14 cellular contexts compared by ENCODE assay signal in the genomic region with DNA sequence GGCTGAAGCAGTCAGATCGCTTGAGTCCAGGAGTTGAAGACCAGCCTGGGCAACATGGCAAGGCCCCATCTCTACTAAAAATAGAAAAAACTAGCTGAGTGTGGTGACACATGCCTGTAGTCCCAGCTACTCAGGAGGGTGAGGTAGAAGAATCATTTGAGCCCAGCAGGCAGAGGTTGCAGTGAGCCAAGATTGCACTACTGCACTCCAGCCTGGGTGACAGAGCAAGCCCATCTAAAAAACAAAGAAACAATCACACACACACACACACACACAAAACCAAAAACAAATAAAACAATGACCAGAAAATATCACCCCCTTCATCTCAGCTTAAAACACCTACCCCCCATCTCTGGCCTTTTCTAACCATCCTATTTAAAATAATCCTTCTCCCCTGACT.
A peak's percentile ranks its signal among the peaks of the same experiment; 100 is the strongest.
DNase-seq lines count a peak whose midpoint lies in the region; ATAC-seq and TF ChIP-seq lines count a peak whose summit lies in the region.
"Had no signal": no experiment of that assay in that cellular context is flagged by ENCODE, and none has a peak within 500 bp of the region (broad histone marks: within the 10 kb centered on the region; RNA-seq: fewer than 3 reads in every experiment).

No MANE protein-coding gene starts in this region.

- H3K79me2 ChIP-seq in DOHH2 (ENCODE audit: control insufficient read depth, low read length), result no peaks in the 10 kb centered on the region

- POLR2A ChIA-PET in activated CD8-positive, alpha-beta T cell treated with anti-CD3 and anti-CD28 coated beads for 36 hours (lab: Charles Lee), result no interaction called here

- no peaks in the 10 kb centered on the region for H3K36me3 ChIP-seq in BLaER1
- no peaks in the 10 kb centered on the region for H3K36me3 ChIP-seq in DOHH2 (ENCODE audit: control insufficient read depth, low read length)
- no peaks in the 10 kb centered on the region for H3K36me3 ChIP-seq in left lung

- H3K9me2 ChIP-seq in DOHH2 (replicated peaks; ENCODE audit: control insufficient read depth, low read length), result no peaks in the 10 kb centered on the region

- H3K27me3 ChIP-seq in BLaER1 (no peaks in the 10 kb centered on the region), DOHH2 (ENCODE audit: control insufficient read depth, low read length) (no peaks in the 10 kb centered on the region), left lung (no peaks in the 10 kb centered on the region)

- H3K4me1 Mint-ChIP-seq in activated CD8-positive, alpha-beta T cell treated with anti-CD3 and anti-CD28 coated beads for 36 hours (ENCODE audit: low read depth), result peaks cover 23% of the 10 kb centered on the region

- H3K36me3 Mint-ChIP-seq in activated CD8-positive, alpha-beta T cell treated with anti-CD3 and anti-CD28 coated beads for 36 hours (ENCODE audit: low read depth), result peaks cover 15% of the 10 kb centered on the region

- H3F3A ChIP-seq in DOHH2 (ENCODE audit: control insufficient read depth, insufficient read depth), result no peaks in the 10 kb centered on the region

- H3K4me3 Mint-ChIP-seq in activated CD8-positive, alpha-beta T cell treated with anti-CD3 and anti-CD28 coated beads for 36 hours, result peak overlapping the region; percentile 61

- no peaks in the 10 kb centered on the region for H3K9me3 Mint-ChIP-seq in activated CD8-positive, alpha-beta T cell treated with anti-CD3 and anti-CD28 coated beads for 36 hours

- CTCF ChIA-PET in activated CD8-positive, alpha-beta T cell treated with anti-CD3 and anti-CD28 coated beads for 36 hours (lab: Charles Lee), result interaction anchor here (1.0 to 3.7 kb wide), 5 partner anchors 9 to 78 kb away, joined by 3 to 16 read pairs (median 12); no protein-coding TSS in a partner anchor

- H3K9ac ChIP-seq in BLaER1, result no peak overlapping the region

- peak; percentile 14 for DNase-seq in activated CD8-positive, alpha-beta T cell treated with anti-CD3 and anti-CD28 coated beads for 36 hours
- DNase-seq in left lung, result no peak
- DNase-seq in GF-D8 (lab: John Stamatoyannopoulos, UW), result no peak
- DNase-seq in foreskin melanocyte, result no peak
- DNase-seq: activated CD4-positive, alpha-beta T cell treated with anti-CD3 and anti-CD28 coated beads, Interleukin-2, amount 50 U/mL, for 48 hours; effector CD4-positive, alpha-beta T cell; Karpas-422; NCI-H1436 treated with DMSO at 0.1 percent for 48 hours; stimulated activated CD4-positive, alpha-beta T cell treated with anti-CD3 and anti-CD28 coated beads, Interleukin-12 subunit alpha, Interleukin-12 subunit beta, amount 100 ng/mL, for 4 hours had no signal

- H3K4me2 ChIP-seq in BLaER1 (peak overlapping the region; percentile 67), DOHH2 (ENCODE audit: low read length) (peak overlapping the region; percentile 38)

- intact Hi-C loops in activated CD8-positive, alpha-beta T cell treated with anti-CD3 and anti-CD28 coated beads for 36 hours (cut with micrococcal nuclease), result no loop called here
- intact Hi-C loops in left lung (cut with DNase I), result no loop called here

- H3K4me3 ChIP-seq in BLaER1 (no peak overlapping the region), DOHH2 (ENCODE audit: low read length) (no peak overlapping the region), left lung (no peak overlapping the region)

- peak; percentile 24 for ATAC-seq in activated CD8-positive, alpha-beta T cell treated with anti-CD3 and anti-CD28 coated beads for 36 hours
- ATAC-seq in left lung (peak; percentile 46), HG03108 (IDR thresholded peaks at IDR 0.05; ENCODE audit: unreplicated experiment) (no peak)
- ATAC-seq: left lobe of liver, Right ventricle myocardium inferior had no signal

- H3K9me3 ChIP-seq in BLaER1 (no peaks in the 10 kb centered on the region), DOHH2 (ENCODE audit: control insufficient read depth, insufficient read depth, low read length) (no peaks in the 10 kb centered on the region), left lung (no peaks in the 10 kb centered on the region)

- H4K20me1 ChIP-seq in BLaER1 (no peaks in the 10 kb centered on the region), DOHH2 (ENCODE audit: control insufficient read depth, insufficient read depth, low read depth, low read length) (no peaks in the 10 kb centered on the region)

- H3K4me1 ChIP-seq in BLaER1 (peaks cover 23% of the 10 kb centered on the region), DOHH2 (ENCODE audit: control insufficient read depth, low read length) (peaks cover 8% of the 10 kb centered on the region), left lung (peaks cover 0 to 7% of the 10 kb centered on the region in 2 donors)

- no peaks in the 10 kb centered on the region for H3K27me3 Mint-ChIP-seq in activated CD8-positive, alpha-beta T cell treated with anti-CD3 and anti-CD28 coated beads for 36 hours

- TF ChIP-seq CTCF in DOHH2 (IDR thresholded peaks at IDR 0.05; ENCODE audit: low read depth, low read length, poor library complexity, severe bottlenecking) (no peak), left lung (IDR thresholded peaks at IDR 0.05) (no peak)
- TF ChIP-seq CTCF in activated CD8-positive, alpha-beta T cell treated with anti-CD3 and anti-CD28 coated beads for 36 hours (IDR thresholded peaks at IDR 0.05), result no peak

- H3K27ac ChIP-seq in BLaER1, result no peak overlapping the region
- no peak overlapping the region for H3K27ac ChIP-seq in DOHH2 (ENCODE audit: low read depth, low read length)
- peak overlapping the region in 1 of 2 donors; percentile 45 for H3K27ac ChIP-seq in left lung

- peak overlapping the region; percentile 89 for H3K27ac Mint-ChIP-seq in activated CD8-positive, alpha-beta T cell treated with anti-CD3 and anti-CD28 coated beads for 36 hours
